1 cellular context compared by ENCODE assay signal in genomic region chr14:50813544-50813863, GRCh38.
TF ChIP-seq lines count a peak whose summit lies in the region.

No MANE protein-coding gene starts in this region.

TF ChIP-seq in GM12878, 131 proteins besides CTCF, POLR2A, EP300 and RAD21 (continues in another document):
- no peak for TF ChIP-seq SRF (IDR thresholded peaks at IDR 0.05; ENCODE audit: low read depth in 2 of 2, low read length in 2 of 2)
- no peak for TF ChIP-seq JUND (IDR thresholded peaks at IDR 0.05; ENCODE audit: low read depth, low read length)
- TF ChIP-seq ZBTB11 (CRISPR knock-in tag; IDR thresholded peaks at IDR 0.05): no peak
- peak; percentile 83; the same call in 1 of the 2 replicates for TF ChIP-seq FOXM1 (IDR thresholded peaks at IDR 0.05; ENCODE audit: low read depth, low read length)
- no peak for TF ChIP-seq CHD2 (IDR thresholded peaks at IDR 0.05; ENCODE audit: borderline replicate concordance, low read depth, low read length)
- TF ChIP-seq, protein P1, sequence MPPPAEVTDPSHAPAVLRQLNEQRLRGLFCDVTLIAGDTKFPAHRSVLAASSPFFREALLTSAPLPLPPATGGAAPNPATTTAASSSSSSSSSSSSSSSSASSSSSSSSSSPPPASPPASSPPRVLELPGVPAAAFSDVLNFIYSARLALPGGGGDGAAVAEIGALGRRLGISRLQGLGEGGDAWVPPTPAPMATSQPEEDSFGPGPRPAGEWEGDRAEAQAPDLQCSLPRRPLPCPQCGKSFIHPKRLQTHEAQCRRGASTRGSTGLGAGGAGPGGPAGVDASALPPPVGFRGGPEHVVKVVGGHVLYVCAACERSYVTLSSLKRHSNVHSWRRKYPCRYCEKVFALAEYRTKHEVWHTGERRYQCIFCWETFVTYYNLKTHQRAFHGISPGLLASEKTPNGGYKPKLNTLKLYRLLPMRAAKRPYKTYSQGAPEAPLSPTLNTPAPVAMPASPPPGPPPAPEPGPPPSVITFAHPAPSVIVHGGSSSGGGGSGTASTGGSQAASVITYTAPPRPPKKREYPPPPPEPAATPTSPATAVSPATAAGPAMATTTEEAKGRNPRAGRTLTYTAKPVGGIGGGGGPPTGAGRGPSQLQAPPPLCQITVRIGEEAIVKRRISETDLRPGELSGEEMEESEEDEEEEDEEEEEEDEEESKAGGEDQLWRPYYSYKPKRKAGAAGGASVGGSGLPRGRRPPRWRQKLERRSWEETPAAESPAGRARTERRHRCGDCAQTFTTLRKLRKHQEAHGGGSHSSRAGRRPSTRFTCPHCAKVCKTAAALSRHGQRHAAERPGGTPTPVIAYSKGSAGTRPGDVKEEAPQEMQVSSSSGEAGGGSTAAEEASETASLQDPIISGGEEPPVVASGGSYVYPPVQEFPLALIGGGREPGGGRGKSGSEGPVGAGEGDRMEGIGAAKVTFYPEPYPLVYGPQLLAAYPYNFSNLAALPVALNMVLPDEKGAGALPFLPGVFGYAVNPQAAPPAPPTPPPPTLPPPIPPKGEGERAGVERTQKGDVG (CRISPR knock-in tag; IDR thresholded peaks at IDR 0.05): no peak
- no peak for TF ChIP-seq FOXK2 (IDR thresholded peaks at IDR 0.05)
- peak; percentile 78 for TF ChIP-seq ATF2 (IDR thresholded peaks at IDR 0.05; ENCODE audit: low read length)
- TF ChIP-seq MEF2B (IDR thresholded peaks at IDR 0.05; ENCODE audit: partially characterized antibody, poor library complexity, severe bottlenecking): no peak
- no peak for TF ChIP-seq NRF1 (conservative IDR thresholded peaks at IDR 0.05; ENCODE audit: low read depth, low read length)
- 0 out of 2 replicates have a peak, but pooled peaks have one; percentile 20 for TF ChIP-seq MEF2A (IDR thresholded peaks at IDR 0.05; ENCODE audit: insufficient read depth, low read depth, low read length)
- TF ChIP-seq EZH2 (IDR thresholded peaks at IDR 0.05; ENCODE audit: borderline replicate concordance, control insufficient read depth, low read depth, low read length): no peak
- 0 out of 2 replicates have a peak, but pooled peaks have one; percentile 10 for TF ChIP-seq PAX5 (IDR thresholded peaks at IDR 0.05; ENCODE audit: borderline replicate concordance, low read depth, low read length)
- peak; percentile 34 to 39; a peak in 2 of 4 replicates for TF ChIP-seq IKZF2 (IDR thresholded peaks at IDR 0.05)
- TF ChIP-seq TCF7 (IDR thresholded peaks at IDR 0.05; ENCODE audit: borderline replicate concordance): peak; percentile 44; the same call in 1 of the 2 replicates
- TF ChIP-seq ZBED1 (IDR thresholded peaks at IDR 0.05; ENCODE audit: borderline replicate concordance): peak; percentile 68; the same call in 1 of the 2 replicates
- TF ChIP-seq DPF2 (IDR thresholded peaks at IDR 0.05): 0 out of 2 replicates have a peak, but pooled peaks have one; percentile 17
- TF ChIP-seq YBX1 (IDR thresholded peaks at IDR 0.05): no peak
- peak; percentile 72 for TF ChIP-seq SPI1 (IDR thresholded peaks at IDR 0.05; ENCODE audit: borderline replicate concordance, insufficient read depth, low read depth, low read length)
- TF ChIP-seq PRDM15 (CRISPR knock-in tag; IDR thresholded peaks at IDR 0.05): no peak
- no peak for TF ChIP-seq ATF3 (IDR thresholded peaks at IDR 0.05; ENCODE audit: borderline replicate concordance, extremely low read depth, low read depth, low read length)
- no peak for TF ChIP-seq JUNB (IDR thresholded peaks at IDR 0.05)
- peak; percentile 75 to 83 for TF ChIP-seq BHLHE40 (IDR thresholded peaks at IDR 0.05; ENCODE audit: borderline replicate concordance in 1 of 2, low read depth in 2 of 2, low read length in 1 of 2)
- peak in 1 of 2 experiments; percentile 74; a peak in 2 of 4 replicates for TF ChIP-seq ETV6 (conservative IDR thresholded peaks at IDR 0.05 in 1 of 2, IDR thresholded peaks at IDR 0.05 in 1 of 2; ENCODE audit: borderline replicate concordance in 1 of 2, low read depth in 1 of 2)
- TF ChIP-seq CREM (IDR thresholded peaks at IDR 0.05; ENCODE audit: low read depth): peak; percentile 14; the same call in 1 of the 2 replicates
- peak; percentile 93 for TF ChIP-seq RUNX3 (IDR thresholded peaks at IDR 0.05; ENCODE audit: low read length)
- TF ChIP-seq GABPA (IDR thresholded peaks at IDR 0.05; ENCODE audit: low read depth): 0 out of 2 replicates have a peak, but pooled peaks have one; percentile 50
- no peak for TF ChIP-seq ZNF687 (IDR thresholded peaks at IDR 0.05)
- TF ChIP-seq, protein P2, sequence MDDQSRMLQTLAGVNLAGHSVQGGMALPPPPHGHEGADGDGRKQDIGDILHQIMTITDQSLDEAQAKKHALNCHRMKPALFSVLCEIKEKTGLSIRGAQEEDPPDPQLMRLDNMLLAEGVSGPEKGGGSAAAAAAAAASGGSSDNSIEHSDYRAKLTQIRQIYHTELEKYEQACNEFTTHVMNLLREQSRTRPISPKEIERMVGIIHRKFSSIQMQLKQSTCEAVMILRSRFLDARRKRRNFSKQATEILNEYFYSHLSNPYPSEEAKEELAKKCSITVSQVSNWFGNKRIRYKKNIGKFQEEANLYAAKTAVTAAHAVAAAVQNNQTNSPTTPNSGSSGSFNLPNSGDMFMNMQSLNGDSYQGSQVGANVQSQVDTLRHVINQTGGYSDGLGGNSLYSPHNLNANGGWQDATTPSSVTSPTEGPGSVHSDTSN (IDR thresholded peaks at IDR 0.05; ENCODE audit: insufficient replicate concordance, low read depth, low read length): no peak
- TF ChIP-seq MYC (IDR thresholded peaks at IDR 0.05; ENCODE audit: insufficient read depth, insufficient read length, insufficient replicate concordance, low read length, severe bottlenecking): no peak
- no peak for TF ChIP-seq NFXL1 (IDR thresholded peaks at IDR 0.05; ENCODE audit: borderline replicate concordance)
- no peak for TF ChIP-seq HCFC1 (IDR thresholded peaks at IDR 0.05; ENCODE audit: low read length)
- peak; percentile 29; the same call in 1 of the 2 replicates for TF ChIP-seq CBX5 (IDR thresholded peaks at IDR 0.05; ENCODE audit: low read depth)
